ENCODE assay signal across 1 cellular context in the genomic region with DNA sequence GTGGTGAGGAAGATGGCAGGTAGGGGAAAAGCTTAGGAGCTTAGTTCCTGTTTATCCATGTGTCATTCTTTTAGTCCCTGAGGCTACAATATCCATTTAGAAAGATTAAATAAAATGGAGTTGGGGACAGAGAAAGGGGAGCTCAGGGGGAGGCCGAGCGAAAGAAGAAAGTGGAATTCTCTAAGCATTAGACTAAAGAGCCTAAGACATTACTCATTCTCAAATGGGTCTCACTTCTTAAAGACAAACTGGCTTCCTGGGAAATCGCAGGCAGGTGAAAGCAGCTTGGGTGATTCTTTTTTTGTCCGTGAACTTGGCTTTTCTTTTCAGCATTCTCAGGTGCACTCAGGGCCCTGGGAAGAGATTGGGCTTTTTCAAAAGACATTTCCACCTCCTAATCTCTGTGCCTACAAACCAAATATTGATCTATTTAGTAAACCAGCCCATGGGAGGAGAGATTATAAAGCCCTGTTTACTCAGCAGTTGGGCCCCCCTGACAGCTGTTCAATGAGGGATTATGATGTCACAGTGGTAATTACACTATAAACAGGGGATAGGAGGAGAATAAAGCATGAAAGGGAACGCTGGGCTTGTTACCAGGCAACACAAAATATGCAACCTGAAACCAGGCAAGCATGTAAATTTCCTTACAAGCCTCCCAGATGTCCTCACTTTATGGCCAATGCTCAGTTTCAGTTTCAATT.
TF ChIP-seq lines count a peak whose summit lies in the region.

No MANE protein-coding gene starts in this region.

TF ChIP-seq in HepG2, 621 proteins besides CTCF, POLR2A, EP300 and RAD21 (continued from another document):
- TF ChIP-seq, protein P1, sequence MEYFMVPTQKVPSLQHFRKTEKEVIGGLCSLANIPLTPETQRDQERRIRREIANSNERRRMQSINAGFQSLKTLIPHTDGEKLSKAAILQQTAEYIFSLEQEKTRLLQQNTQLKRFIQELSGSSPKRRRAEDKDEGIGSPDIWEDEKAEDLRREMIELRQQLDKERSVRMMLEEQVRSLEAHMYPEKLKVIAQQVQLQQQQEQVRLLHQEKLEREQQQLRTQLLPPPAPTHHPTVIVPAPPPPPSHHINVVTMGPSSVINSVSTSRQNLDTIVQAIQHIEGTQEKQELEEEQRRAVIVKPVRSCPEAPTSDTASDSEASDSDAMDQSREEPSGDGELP (IDR thresholded peaks at IDR 0.05; ENCODE audit: borderline replicate concordance, low read depth): peak; percentile 58; the same call in 1 of the 2 replicates
- TF ChIP-seq PITX1 (CRISPR knock-in tag; IDR thresholded peaks at IDR 0.05) (peak; percentile 32; the same call in 1 of the 2 replicates), SP5 (CRISPR knock-in tag; IDR thresholded peaks at IDR 0.05; ENCODE audit: borderline replicate concordance, low read depth) (0 out of 2 replicates have a peak, but pooled peaks have one; percentile 25)
TF ChIP-seq in HepG2: peak in this region for 7.
